23 cellular contexts compared by ENCODE assay signal in genomic region chr1:240338837-240339236, GRCh38.
DNase-seq lines count a peak whose midpoint lies in the region; ATAC-seq and TF ChIP-seq lines count a peak whose summit lies in the region.
"Had no signal": no experiment of that assay in that cellular context is flagged by ENCODE, and none has a peak within 500 bp of the region (broad histone marks: within the 10 kb centered on the region; RNA-seq: fewer than 3 reads in every experiment).

No MANE protein-coding gene starts in this region.

- H3K4me3 ChIP-seq in HEK293 (ENCODE audit: low read depth, low read length) (no peak overlapping the region), muscle layer of colon (ENCODE audit: low read depth in 1 of 2, low read length in 2 of 2) (no peak overlapping the region)
- H3K4me3 ChIP-seq: A549, MG63, Peyer's patch had no signal

- CTCF ChIA-PET in HEK293 (lab: Yijun Ruan, JAX) = no interaction called here

- peaks cover 18% of the 10 kb centered on the region for H3K4me1 ChIP-seq in HEK293 (ENCODE audit: control insufficient read depth, insufficient read depth, low read length)
- H3K4me1 ChIP-seq in muscle layer of colon (ENCODE audit: insufficient read depth, low read length) = peaks cover 21% of the 10 kb centered on the region
- H3K4me1 ChIP-seq: Peyer's patch had no signal

- H3K36me3 ChIP-seq in HEK293 (ENCODE audit: control insufficient read depth in 2 of 2, insufficient read depth in 1 of 2, low read length in 2 of 2) = no peaks in the 10 kb centered on the region
- no peaks in the 10 kb centered on the region for H3K36me3 ChIP-seq in muscle layer of colon (ENCODE audit: insufficient read depth, low read length)
- H3K36me3 ChIP-seq: Peyer's patch had no signal

- peak; percentile 43 for DNase-seq in RPMI7951 (ENCODE audit: low read depth)
- no peak for DNase-seq in AG08396 (ENCODE audit: low spot score)
- DNase-seq in substantia nigra (lab: John Stamatoyannopoulos, UW) = no peak
- DNase-seq in dermis blood vessel endothelial cell = no peak
- DNase-seq: C1 segment of cervical spinal cord; Calu3; CD8-positive, alpha-beta T cell; DMS153; DND-41; KG1; MG63; NCI-H1105 treated with DMSO at 0.1 percent for 48 hours; NCI-H146; NCI-H2029; NCI-H446; NCI-H524 treated with DMSO at 0.1 percent for 48 hours; OCI-M1; Peyer's patch had no signal

- POLR2A ChIA-PET in HEK293 (lab: Yijun Ruan, JAX) = no interaction called here

- H3K27ac ChIP-seq in HEK293 (ENCODE audit: extremely low read depth, low read depth, low read length) (no peak overlapping the region), muscle layer of colon (ENCODE audit: low read depth, low read length) (peak overlapping the region; percentile 41), substantia nigra (ENCODE audit: low read depth, low read length, poor library complexity, severe bottlenecking) (no peak overlapping the region)
- H3K27ac ChIP-seq: A549, Peyer's patch had no signal

- no peak for ATAC-seq in HG03520 (IDR thresholded peaks at IDR 0.05; ENCODE audit: unreplicated experiment)
- ATAC-seq: A549; CD8-positive, alpha-beta T cell; HCT116 had no signal

- no peak overlapping the region for H3K9ac ChIP-seq in muscle layer of colon (ENCODE audit: low read length)

- TF ChIP-seq CTCF in HEK293 (tag by site-specific recombination; IDR thresholded peaks at IDR 0.05) = no peak

- H3K9me3 ChIP-seq in HEK293 (ENCODE audit: control insufficient read depth, insufficient read depth, low read depth, low read length) (no peaks in the 10 kb centered on the region), muscle layer of colon (ENCODE audit: low read length) (no peaks in the 10 kb centered on the region)
- H3K9me3 ChIP-seq: A549, MG63, Peyer's patch had no signal

- H3K27me3 ChIP-seq in muscle layer of colon (ENCODE audit: control insufficient read depth in 1 of 2, insufficient read depth in 2 of 2, low read length in 2 of 2) = no peaks in the 10 kb centered on the region
- H3K27me3 ChIP-seq: MG63, Peyer's patch had no signal

TF ChIP-seq in HEK293, 187 proteins besides CTCF, POLR2A, EP300 and RAD21:
- TF ChIP-seq, protein P1, sequence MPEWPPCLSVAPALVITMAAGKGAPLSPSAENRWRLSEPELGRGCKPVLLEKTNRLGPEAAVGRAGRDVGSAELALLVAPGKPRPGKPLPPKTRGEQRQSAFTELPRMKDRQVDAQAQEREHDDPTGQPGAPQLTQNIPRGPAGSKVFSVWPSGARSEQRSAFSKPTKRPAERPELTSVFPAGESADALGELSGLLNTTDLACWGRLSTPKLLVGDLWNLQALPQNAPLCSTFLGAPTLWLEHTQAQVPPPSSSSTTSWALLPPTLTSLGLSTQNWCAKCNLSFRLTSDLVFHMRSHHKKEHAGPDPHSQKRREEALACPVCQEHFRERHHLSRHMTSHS (tag by site-specific recombination; IDR thresholded peaks at IDR 0.05) = no peak
- TF ChIP-seq ZNF610 (tag by site-specific recombination; IDR thresholded peaks at IDR 0.05; ENCODE audit: borderline replicate concordance) = peak; percentile 100
TF ChIP-seq in HEK293: peak in this region for 1.
